In the genomic region with DNA sequence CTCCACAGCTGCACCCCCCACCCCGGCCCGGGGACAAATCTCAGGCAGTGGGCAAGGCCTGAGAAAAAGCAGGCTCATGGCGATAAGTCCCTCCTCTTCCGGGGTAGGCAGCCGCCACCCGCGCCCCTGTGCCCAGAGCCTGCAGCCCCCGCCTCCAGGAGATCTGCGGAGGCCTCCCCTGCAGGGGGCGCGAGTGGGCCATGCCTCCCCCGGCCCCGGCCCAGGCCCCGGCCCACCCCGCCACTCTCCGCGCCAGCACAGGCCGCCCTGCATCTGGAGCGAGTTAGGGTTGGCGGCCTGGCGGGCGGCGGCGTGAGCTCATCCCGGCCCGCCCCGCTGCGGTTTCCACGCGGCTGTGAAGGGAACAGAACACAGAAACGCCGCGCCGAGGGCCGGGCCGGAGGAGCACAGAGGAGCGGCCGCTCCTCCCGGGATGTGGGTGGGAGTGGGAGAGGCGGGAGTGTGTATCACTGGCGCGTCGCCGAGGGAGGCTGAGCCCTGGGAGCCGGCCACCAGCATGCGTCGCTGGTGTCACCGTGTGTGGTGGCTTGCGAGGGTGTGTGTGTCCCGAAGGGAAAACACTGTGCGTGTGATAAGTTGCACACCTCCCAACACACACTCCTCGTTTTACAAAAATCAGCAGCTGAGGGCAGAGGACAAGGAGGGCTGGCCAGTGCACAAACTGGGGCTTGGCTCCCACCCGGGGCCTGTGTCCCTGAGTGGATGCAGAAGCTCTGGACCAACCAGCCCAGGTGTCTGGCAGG, we compare ENCODE assay signal across 8 cellular contexts. TPM values are rescaled to one million over a fixed set of nuclear protein-coding genes. Genes with fewer than 3 reads are reported as not detected.
DNase-seq lines count a peak whose midpoint lies in the region; ATAC-seq and TF ChIP-seq lines count a peak whose summit lies in the region.

No MANE protein-coding gene starts in this region.

- H3K27ac Mint-ChIP-seq in mesothelial cell of epicardium: peak overlapping the region; percentile 86

- no peaks in the 10 kb centered on the region for H3K9me3 ChIP-seq in endocrine pancreas (ENCODE audit: control insufficient read depth, low read length)

- peaks cover 15% of the 10 kb centered on the region for H3K36me3 Mint-ChIP-seq in mesothelial cell of epicardium

- H3K27me3 ChIP-seq in endocrine pancreas (ENCODE audit: control insufficient read depth, insufficient read depth, low read length): no peaks in the 10 kb centered on the region

- no peaks in the 10 kb centered on the region for H3K4me1 ChIP-seq in endocrine pancreas (ENCODE audit: control insufficient read depth, insufficient read depth, low read length)

- H3K4me3 Mint-ChIP-seq in mesothelial cell of epicardium: peak overlapping the region; percentile 74

- no peaks in the 10 kb centered on the region for H3K27me3 Mint-ChIP-seq in mesothelial cell of epicardium (ENCODE audit: low read depth)

- DNase-seq in GM12864 (ENCODE audit: low read depth): no peak
- DNase-seq in NCI-H345 treated with DMSO at 0.1 percent for 48 hours (lab: John Stamatoyannopoulos, UW; ENCODE audit: unreplicated experiment): peak; percentile 25
- peak; percentile 43 to 48 (median 47) for DNase-seq in activated CD8-positive, alpha-beta memory T cell treated with anti-CD3 and anti-CD28 coated beads for 48 hours (ENCODE audit: low read depth in 2 of 3, low spot score in 2 of 3)
- DNase-seq in mesothelial cell of epicardium (ENCODE audit: low spot score in 2 of 2, unreplicated experiment in 2 of 2): peak; percentile 82 to 90
- peak; percentile 45 to 68 for DNase-seq in stimulated activated CD8-positive, alpha-beta memory T cell treated with anti-CD3 and anti-CD28 coated beads, Interleukin-15, amount 100 ng/mL, for 48 hours (ENCODE audit: low read depth in 2 of 2)

- peaks cover 48% of the 10 kb centered on the region for H3K4me1 Mint-ChIP-seq in mesothelial cell of epicardium

- H3K9me3 Mint-ChIP-seq in mesothelial cell of epicardium: peaks cover 24% of the 10 kb centered on the region

- H3K9ac ChIP-seq in endocrine pancreas (ENCODE audit: control insufficient read depth, insufficient read depth, low read length): peak overlapping the region; percentile 22

- H3K36me3 ChIP-seq in endocrine pancreas (ENCODE audit: control insufficient read depth, insufficient read depth, low read length): no peaks in the 10 kb centered on the region

- peak; percentile 70 for ATAC-seq in HG02610 (IDR thresholded peaks at IDR 0.05; ENCODE audit: unreplicated experiment)
- ATAC-seq in GM18517 (IDR thresholded peaks at IDR 0.05; ENCODE audit: unreplicated experiment): no peak

- H3K4me3 ChIP-seq in GM12864 (ENCODE audit: low read depth, low read length): peak overlapping the region; percentile 53
- H3K4me3 ChIP-seq in endocrine pancreas (ENCODE audit: control insufficient read depth, insufficient read depth, low read length): no peak overlapping the region

- peak; percentile 49 for TF ChIP-seq CTCF in GM12864 (IDR thresholded peaks at IDR 0.05; ENCODE audit: low read depth, low read length, missing control alignments)
- peak; percentile 69 for TF ChIP-seq CTCF in mesothelial cell of epicardium (IDR thresholded peaks at IDR 0.05; ENCODE audit: unreplicated experiment)

RNA-seq across cellular contexts. Expression of a gene that starts 17.2 kb away (rescaled TPM):
- 5.2 to 6.8 TPM (median 5.3 TPM) in 3 replicates for total RNA-seq in mesothelial cell of epicardium

RNA-seq across cellular contexts. Expression of a gene that starts 31.5 kb away (rescaled TPM):
- 34.3 to 38.0 TPM (median 36.4 TPM) in 3 replicates for total RNA-seq in mesothelial cell of epicardium
